9 cellular contexts compared by ENCODE assay signal in the genomic region with DNA sequence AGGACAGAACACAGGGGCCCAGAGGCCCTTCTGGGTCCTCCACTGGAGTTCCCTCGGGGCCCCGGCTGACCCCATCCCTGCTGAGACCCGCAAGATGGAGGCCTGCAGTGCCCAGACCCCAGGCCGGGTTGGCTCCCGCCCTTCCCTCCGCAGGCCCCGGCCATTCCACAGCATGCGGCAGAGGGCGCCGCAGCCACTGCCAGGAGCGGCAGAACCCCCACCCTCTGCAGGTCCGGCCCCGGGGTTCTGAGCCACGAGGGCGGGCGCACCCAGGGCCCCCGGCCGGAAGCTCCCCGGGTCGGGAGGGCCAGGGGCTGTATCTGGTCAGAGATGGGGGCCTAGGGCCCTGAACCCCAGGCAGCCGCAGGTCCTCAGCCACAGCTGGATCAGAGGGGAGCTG. TPM values are rescaled to one million over a fixed set of nuclear protein-coding genes. Genes with fewer than 3 reads are reported as not detected.
DNase-seq lines count a peak whose midpoint lies in the region; ATAC-seq and TF ChIP-seq lines count a peak whose summit lies in the region.
"Had no signal": no experiment of that assay in that cellular context is flagged by ENCODE, and none has a peak within 500 bp of the region (broad histone marks: within the 10 kb centered on the region; RNA-seq: fewer than 3 reads in every experiment).

No MANE protein-coding gene starts in this region.

- 38 to 44% (median 44%) methylated on average over 17 to 21 of the region's 21 CpGs for WGBS in psoas muscle, 3 donors

- no peaks in the 10 kb centered on the region for H3K27me3 Mint-ChIP-seq in MCF 10A (ENCODE audit: insufficient read depth, unreplicated experiment)
- H3K27me3 Mint-ChIP-seq in mesothelial cell of epicardium (ENCODE audit: low read depth): no peaks in the 10 kb centered on the region
- H3K27me3 Mint-ChIP-seq: stimulated activated naive CD8-positive, alpha-beta T cell treated with anti-CD3 and anti-CD28 coated beads, Interleukin-15, Interleukin-2, amounts not matched to agents 100 ng/mL and 50 ng/mL, for 24 hours had no signal

- CTCF ChIA-PET in RWPE1 (lab: Yijun Ruan, JAX): no interaction called here
- CTCF ChIA-PET in MCF 10A (lab: Yijun Ruan, JAX): interaction anchor here (0.6 to 1.4 kb wide), 9 partner anchors 10 to 562 kb away, joined by 3 to 5 read pairs (median 3); no protein-coding TSS in a partner anchor

- no peaks in the 10 kb centered on the region for H3K36me3 Mint-ChIP-seq in MCF 10A (ENCODE audit: insufficient read depth, unreplicated experiment)
- H3K36me3 Mint-ChIP-seq in mesothelial cell of epicardium: no peaks in the 10 kb centered on the region

- H3K4me3 Mint-ChIP-seq in MCF 10A (ENCODE audit: unreplicated experiment) (peak overlapping the region; percentile 73), mesothelial cell of epicardium (no peak overlapping the region)
- H3K4me3 Mint-ChIP-seq: stimulated activated naive CD8-positive, alpha-beta T cell treated with anti-CD3 and anti-CD28 coated beads, Interleukin-15, Interleukin-2, amounts not matched to agents 100 ng/mL and 50 ng/mL, for 24 hours had no signal

- H3K4me1 Mint-ChIP-seq in MCF 10A (ENCODE audit: insufficient read depth, unreplicated experiment) (no peaks in the 10 kb centered on the region), mesothelial cell of epicardium (no peaks in the 10 kb centered on the region)

- ATAC-seq in psoas muscle: peak in 2 of 4 donors; percentile 9 to 49
- no peak for ATAC-seq in HG03457 (IDR thresholded peaks at IDR 0.05; ENCODE audit: unreplicated experiment)
- ATAC-seq in HG02981 (IDR thresholded peaks at IDR 0.05; ENCODE audit: unreplicated experiment): no peak

- H3K27me3 ChIP-seq in GM06990 (replicated peaks; ENCODE audit: control insufficient read depth, insufficient read depth, low read length) (no peaks in the 10 kb centered on the region; the same call in 1 of the 2 replicates), psoas muscle (ENCODE audit: insufficient read depth in 3 of 3, low read length in 2 of 3) (no peaks in the 10 kb centered on the region)

- TF ChIP-seq CTCF in GM06990 (IDR thresholded peaks at IDR 0.05; ENCODE audit: insufficient read depth, low read length, poor library complexity, severe bottlenecking) (peak; percentile 3), RWPE1 (conservative IDR thresholded peaks at IDR 0.05; ENCODE audit: low read depth) (peak; percentile 28; the same call in 1 of the 2 replicates), MCF 10A (IDR thresholded peaks at IDR 0.05; ENCODE audit: unreplicated experiment) (peak; percentile 59), psoas muscle (IDR thresholded peaks at IDR 0.05) (no peak), mesothelial cell of epicardium (IDR thresholded peaks at IDR 0.05; ENCODE audit: unreplicated experiment) (no peak)

- DNase-seq in GM06990 (ENCODE audit: extremely low read depth, insufficient read length) (peak; percentile 50), RWPE1 (ENCODE audit: low spot score) (no peak), MCF 10A (ENCODE audit: unreplicated experiment) (peak; percentile 68), psoas muscle (peak in 1 of 2 donors; percentile 64), NCI-H345 (lab: John Stamatoyannopoulos, UW) (no peak), mesothelial cell of epicardium (ENCODE audit: low spot score in 2 of 2, unreplicated experiment in 2 of 2) (no peak)

- POLR2A ChIA-PET in RWPE1 (lab: Yijun Ruan, JAX; ENCODE audit: low non-redundant PET) (interaction anchor here (1.4 kb wide), 1 partner anchor 8 kb away, joined by 8 read pairs; a partner anchor contains a TSS), MCF 10A (lab: Yijun Ruan, JAX) (interaction anchor here (1.7 kb wide), 2 partner anchors 8 to 65 kb away, joined by 6 to 11 read pairs; a partner anchor contains a TSS)

- no TSS peak for BruUV-seq in MCF 10A (replicated peaks; lab: Mats Ljungman, UMichigan)

- no peak overlapping the region for H3K27ac ChIP-seq in RWPE1
- no peak overlapping the region for H3K27ac ChIP-seq in psoas muscle

- H3K9me3 Mint-ChIP-seq in MCF 10A (ENCODE audit: unreplicated experiment): no peaks in the 10 kb centered on the region
- H3K9me3 Mint-ChIP-seq in mesothelial cell of epicardium: no peaks in the 10 kb centered on the region
- H3K9me3 Mint-ChIP-seq: stimulated activated naive CD8-positive, alpha-beta T cell treated with anti-CD3 and anti-CD28 coated beads, Interleukin-15, Interleukin-2, amounts not matched to agents 100 ng/mL and 50 ng/mL, for 24 hours had no signal

- H3K36me3 ChIP-seq in GM06990 (ENCODE audit: control insufficient read depth, insufficient read depth, low read length) (no peaks in the 10 kb centered on the region), psoas muscle (ENCODE audit: insufficient read depth in 1 of 2, low read depth in 1 of 2) (no peaks in the 10 kb centered on the region)

- no peak overlapping the region for H3K4me3 ChIP-seq in GM06990 (replicated peaks; ENCODE audit: low read depth, low read length)
- H3K4me3 ChIP-seq in psoas muscle: peak overlapping the region; percentile 5

- intact Hi-C loops in MCF 10A (cut with micrococcal nuclease) (loop anchor here (10.0 kb wide), 2 partner anchors 124 to 276 kb away; a partner anchor contains a TSS), psoas muscle (cut with DNase I) (loop anchor here in 1 of 2 donors (10.0 kb wide), 1 partner anchor 46 kb away; a partner anchor contains a TSS)

- no peaks in the 10 kb centered on the region for H3K9me3 ChIP-seq in psoas muscle

- peak overlapping the region; percentile 86 for H3K27ac Mint-ChIP-seq in MCF 10A (ENCODE audit: low read depth, unreplicated experiment)
- no peak overlapping the region for H3K27ac Mint-ChIP-seq in mesothelial cell of epicardium
- H3K27ac Mint-ChIP-seq: stimulated activated naive CD8-positive, alpha-beta T cell treated with anti-CD3 and anti-CD28 coated beads, Interleukin-15, Interleukin-2, amounts not matched to agents 100 ng/mL and 50 ng/mL, for 24 hours had no signal

- no peaks in the 10 kb centered on the region for H3K4me1 ChIP-seq in psoas muscle

RNA-seq across cellular contexts. Expression of a gene that starts 2.4 kb away (rescaled TPM):
- total RNA-seq in MCF 10A (2022): not detected in 2 replicates
- total RNA-seq in psoas muscle: not detected
- polyA plus RNA-seq in psoas muscle: under 1 TPM in 1 of 3 donors, not detected in 2; 0.08 TPM
- total RNA-seq in mesothelial cell of epicardium: not detected in 3 replicates

RNA-seq across cellular contexts. Expression of a gene that starts 8.0 kb away (rescaled TPM):
- 19.1 and 21.4 TPM in 2 replicates for total RNA-seq in MCF 10A (2022)
- total RNA-seq in psoas muscle: 10 to 100 TPM; 11.7 to 22.8 (median 19.4) TPM
- 10 to 100 TPM; 27.1 to 66.5 (median 63.7) TPM for polyA plus RNA-seq in psoas muscle
- 12.9 to 14.6 TPM (median 14.2 TPM) in 3 replicates for total RNA-seq in mesothelial cell of epicardium

RNA-seq across cellular contexts. Expression of a gene that starts 14.0 kb away (rescaled TPM):
- total RNA-seq in MCF 10A (2022) (12.3 and 13.4 TPM in 2 replicates), psoas muscle (10 to 100 TPM; 21.9 to 41.0 (median 34.2) TPM), mesothelial cell of epicardium (38.3 to 43.6 TPM (median 40.2 TPM) in 3 replicates)
- 10 to 100 TPM; 17.3 to 58.7 (median 19.2) TPM for polyA plus RNA-seq in psoas muscle

RNA-seq across cellular contexts. Expression of a gene that starts 15.8 kb away (rescaled TPM):
- total RNA-seq in MCF 10A (2022): 0.28 and 1.2 TPM in 2 replicates
- 1 to 10 TPM in 1 of 4 donors, under 1 TPM in 3; 0.27 to 1.5 (median 0.55) TPM for total RNA-seq in psoas muscle
- polyA plus RNA-seq in psoas muscle: under 1 TPM in 2 of 3 donors, not detected in 1; 0.21 to 0.38 TPM
- total RNA-seq in mesothelial cell of epicardium: 3.9 to 5.6 TPM (median 4.2 TPM) in 3 replicates

RNA-seq across cellular contexts. Expression of a gene that starts 46.3 kb away (rescaled TPM):
- total RNA-seq in MCF 10A (2022) (60.0 and 69.5 TPM in 2 replicates), psoas muscle (10 to 100 TPM; 41.2 to 65.4 (median 46.2) TPM), mesothelial cell of epicardium (94.5 to 96.1 TPM (median 94.6 TPM) in 3 replicates)
- 10 to 100 TPM; 27.0 to 33.6 (median 29.7) TPM for polyA plus RNA-seq in psoas muscle

Comparison
In these comparisons a context has a peak if more than half of its experiments do, and no peak if none do; other contexts are left out.
1. DNase-seq: peak in GM06990 (single experiment) and MCF 10A (single experiment); none in RWPE1 (single experiment), NCI-H345 (single experiment) and mesothelial cell of epicardium (0 of 2).
2. CTCF ChIP-seq: peak in GM06990 (single experiment), RWPE1 (single experiment) and MCF 10A (single experiment); none in psoas muscle (single experiment) and mesothelial cell of epicardium (single experiment).